Comparison of ENCODE assay signal across 10 cellular contexts in genomic region chr10:55630491-55631056, GRCh38.
A peak's percentile ranks its signal among the peaks of the same experiment; 100 is the strongest.
DNase-seq lines count a peak whose midpoint lies in the region; ATAC-seq, FAIRE-seq and TF ChIP-seq lines count a peak whose summit lies in the region.
"Had no signal": no experiment of that assay in that cellular context is flagged by ENCODE, and none has a peak within 500 bp of the region (broad histone marks: within the 10 kb centered on the region; RNA-seq: fewer than 3 reads in every experiment).

No MANE protein-coding gene starts in this region.

- peak overlapping the region; percentile 39; the same call in 1 of the 2 replicates for H3K18ac ChIP-seq in H1 (ENCODE audit: extremely low read depth, low read length)

- WGBS in H1 (ENCODE audit: extremely low coverage in 1 of 2, insufficient coverage in 1 of 2, insufficient read length in 1 of 2, insufficient replicate concordance in 2 of 2, low coverage in 1 of 2, low lambda C conversion rate in 2 of 2, missing lambda C conversion rate in 1 of 2), 2 experiments = 2% methylated on average over 34 of the region's 35 CpGs; no CpG with 5 or more reads in 1 of the 2 experiments
- 1 to 2% methylated on average over 20 to 27 of the region's 35 CpGs for WGBS in mesodermal cell (ENCODE audit: insufficient coverage in 2 of 2), 2 experiments

- peak overlapping the region; percentile 95 to 96; a peak in 3 of 4 replicates for H3K4me2 ChIP-seq in H1 (ENCODE audit: insufficient read depth in 1 of 2, low read depth in 2 of 2, low read length in 2 of 2)

- H3K27me3 ChIP-seq in H1 (replicated peaks in 1 of 4; ENCODE audit: control insufficient read depth in 3 of 4, extremely low read depth in 1 of 4, insufficient read depth in 3 of 4, low read length in 3 of 4) = peaks cover 0 to 23% (median 13%) of the 10 kb centered on the region in 4 experiments

- H3K56ac ChIP-seq in H1 (replicated peaks; ENCODE audit: insufficient read length, low read depth, low read length) = peak overlapping the region; percentile 56

- H3K36me3 Mint-ChIP-seq in type B pancreatic cell = no peaks in the 10 kb centered on the region

- H2AFZ ChIP-seq in H1 (ENCODE audit: low read length) = peak overlapping the region; percentile 94

- peak overlapping the region; percentile 76; the same call in 1 of the 2 replicates for H4K8ac ChIP-seq in H1 (ENCODE audit: extremely low read depth, insufficient read depth, low read length)

- no peaks in the 10 kb centered on the region for H3K9me3 Mint-ChIP-seq in type B pancreatic cell

- no peak overlapping the region for H4K5ac ChIP-seq in H1 (ENCODE audit: insufficient read length, low read depth, low read length)

- no peak overlapping the region for H3K4ac ChIP-seq in H1 (replicated peaks; ENCODE audit: insufficient read length, low read depth, low read length)

- H3K14ac ChIP-seq in H1 (ENCODE audit: insufficient read length) = no peak overlapping the region

- no peak for TF ChIP-seq EP300 in H1 (IDR thresholded peaks at IDR 0.05; ENCODE audit: borderline replicate concordance in 1 of 2, low read depth in 2 of 2, low read length in 2 of 2)

- no peak overlapping the region for H2BK20ac ChIP-seq in H1 (ENCODE audit: low read length)

- H3K23me2 ChIP-seq in H1 (ENCODE audit: low read depth, low read length) = peaks cover 27% of the 10 kb centered on the region

- H2AK5ac ChIP-seq in H1 (ENCODE audit: low read depth, low read length) = no peak overlapping the region

- no peaks in the 10 kb centered on the region for H3K36me3 ChIP-seq in H1 (ENCODE audit: control insufficient read depth in 2 of 4, insufficient read depth in 4 of 4, low read length in 3 of 4)
- H3K36me3 ChIP-seq in mesodermal cell (ENCODE audit: control insufficient read depth, insufficient read depth, low read length) = no peaks in the 10 kb centered on the region

- no peak for TF ChIP-seq RAD21 in H1 (IDR thresholded peaks at IDR 0.05 in 1 of 2, conservative IDR thresholded peaks at IDR 0.05 in 1 of 2; ENCODE audit: low read depth in 2 of 2, low read length in 2 of 2)

- H3K4me3 ChIP-seq in H1 (ENCODE audit: extremely low read depth in 1 of 4, insufficient read depth in 2 of 4, low read depth in 3 of 4, low read length in 4 of 4) (peak overlapping the region; percentile 53 to 81 (median 71)), mesodermal cell (ENCODE audit: extremely low read depth, insufficient read depth, low read length, poor library complexity, severe bottlenecking) (peak overlapping the region; percentile 62)

- DNase-seq in NCI-H748 (lab: John Stamatoyannopoulos, UW; ENCODE audit: unreplicated experiment) = peak; percentile 58
- no peak for DNase-seq in NCI-H748 treated with DMSO at 0.1 percent for 48 hours (lab: John Stamatoyannopoulos, UW)
- DNase-seq in H1 (ENCODE audit: low read depth in 1 of 2, low spot score in 2 of 2) = peak in 1 of 2 experiments; percentile 56
- peak; percentile 67 for DNase-seq in type B pancreatic cell (ENCODE audit: extremely low spot score, unreplicated experiment)
- no peak for DNase-seq in activated naive CD4-positive, alpha-beta T cell treated with anti-CD3 and anti-CD28 coated beads, Interleukin-2, amount 50 U/mL, for 16 hours

- H4K20me1 ChIP-seq in H1 (replicated peaks in 1 of 2; ENCODE audit: control insufficient read depth in 1 of 2, insufficient read depth in 2 of 2, low read length in 2 of 2) = no peaks in the 10 kb centered on the region

- no peak overlapping the region for H2BK120ac ChIP-seq in H1 (replicated peaks; ENCODE audit: low read depth, low read length)

- POLR2A ChIA-PET in H1 (lab: Charles Lee; ENCODE audit: partially characterized antibody) = interaction anchor here (0.6 to 0.7 kb wide), 2 partner anchors 11 to 697 kb away, joined by 3 read pairs; no protein-coding TSS in a partner anchor

- ATAC-seq in GM21526 (IDR thresholded peaks at IDR 0.05; ENCODE audit: low FRiP score, unreplicated experiment) (no peak), HG03175 (IDR thresholded peaks at IDR 0.05; ENCODE audit: unreplicated experiment) (no peak)

- TF ChIP-seq POLR2A in H1 (IDR thresholded peaks at IDR 0.05; ENCODE audit: control extremely low read depth in 1 of 2, low read depth in 2 of 2, low read length in 2 of 2) = no peak

- no peak overlapping the region for H3K23ac ChIP-seq in H1 (ENCODE audit: insufficient read length)

- CTCF ChIA-PET in H1 (lab: Charles Lee; ENCODE audit: partially characterized antibody) = interaction anchor here (0.7 to 3.0 kb wide), 12 partner anchors 9 to 486 kb away, joined by 3 to 20 read pairs (median 4); no protein-coding TSS in a partner anchor

- no peak for FAIRE-seq in H1 (lab: Jason Lieb, UNC)
- FAIRE-seq: frontal cortex had no signal

- H3K9ac ChIP-seq in H1 (replicated peaks in 1 of 4; ENCODE audit: extremely low read depth in 1 of 4, low read depth in 3 of 4, low read length in 3 of 4) = peak overlapping the region in 2 of 4 experiments; percentile 10 to 44; a peak in 3 of 7 replicates

- H3K27ac ChIP-seq in H1 (ENCODE audit: low read depth, low read length) (no peak overlapping the region), mesodermal cell (ENCODE audit: low read depth, low read length, severe bottlenecking) (no peak overlapping the region)

- no peak for TF ChIP-seq CTCF in H1 (IDR thresholded peaks at IDR 0.05; ENCODE audit: control extremely low read depth in 1 of 3, insufficient read depth in 1 of 3, low read depth in 1 of 3, low read length in 3 of 3)
- no peak for TF ChIP-seq CTCF in type B pancreatic cell (conservative IDR thresholded peaks at IDR 0.05)

- no peaks in the 10 kb centered on the region for H3K79me2 ChIP-seq in H1 (ENCODE audit: control insufficient read depth in 1 of 2, insufficient read depth in 2 of 2, low read length in 2 of 2)

- peak overlapping the region; percentile 13; the same call in 1 of the 2 replicates for H2BK5ac ChIP-seq in H1 (ENCODE audit: low read depth, low read length)

- H3K27ac Mint-ChIP-seq in type B pancreatic cell = peak overlapping the region; percentile 74
- H3K27ac Mint-ChIP-seq: activated CD8-positive, alpha-beta T cell treated with anti-CD3 and anti-CD28 coated beads for 36 hours had no signal

- no peaks in the 10 kb centered on the region for H3K79me1 ChIP-seq in H1 (ENCODE audit: low read depth, low read length)

- H3K9me3 ChIP-seq in H1 (ENCODE audit: insufficient read depth in 2 of 2, low read depth in 1 of 2, low read length in 1 of 2) = no peaks in the 10 kb centered on the region
- H3K9me3 ChIP-seq in mesodermal cell (ENCODE audit: control insufficient read depth, low read length) = no peaks in the 10 kb centered on the region

- H3K4me1 Mint-ChIP-seq in type B pancreatic cell (ENCODE audit: unreplicated experiment) = peaks cover 9% of the 10 kb centered on the region

- H2BK12ac ChIP-seq in H1 (ENCODE audit: low read depth, low read length) = no peak overlapping the region

- H3K4me1 ChIP-seq in H1 (replicated peaks in 1 of 4; ENCODE audit: control insufficient read depth in 3 of 4, insufficient read depth in 4 of 4, low read length in 3 of 4) = peaks cover 0 to 8% (median 0%) of the 10 kb centered on the region in 4 experiments; a peak in 3 of 7 replicates
- H3K4me1 ChIP-seq in mesodermal cell (ENCODE audit: control insufficient read depth, insufficient read depth, low read length, poor library complexity, severe bottlenecking) = peaks cover 4% of the 10 kb centered on the region

- H2BK15ac ChIP-seq in H1 (ENCODE audit: low read length) = peak overlapping the region; percentile 22; the same call in 1 of the 2 replicates

- H3K4me3 Mint-ChIP-seq in type B pancreatic cell = peak overlapping the region; percentile 97
- H3K4me3 Mint-ChIP-seq: activated CD8-positive, alpha-beta T cell treated with anti-CD3 and anti-CD28 coated beads for 36 hours had no signal

- H3K27me3 Mint-ChIP-seq in type B pancreatic cell = peaks cover 29% of the 10 kb centered on the region

- peak overlapping the region; percentile 10 for H4K91ac ChIP-seq in H1 (replicated peaks; ENCODE audit: insufficient read length, low read length)

TF ChIP-seq in H1, 55 proteins besides CTCF, POLR2A, EP300 and RAD21:
- peak; percentile 68 for TF ChIP-seq EZH2 (IDR thresholded peaks at IDR 0.05; ENCODE audit: low read depth, low read length, severe bottlenecking)
- TF ChIP-seq NRF1 (IDR thresholded peaks at IDR 0.05; ENCODE audit: low read depth, low read length) = no peak
- peak; percentile 69; the same call in 1 of the 2 replicates for TF ChIP-seq SUZ12 (IDR thresholded peaks at IDR 0.05; ENCODE audit: low read length)
- TF ChIP-seq MAFK (IDR thresholded peaks at IDR 0.05; ENCODE audit: low read depth, low read length) = no peak
- TF ChIP-seq CHD1 (IDR thresholded peaks at IDR 0.05; ENCODE audit: low read depth, low read length) = no peak
- no peak for TF ChIP-seq SRF (IDR thresholded peaks at IDR 0.05; ENCODE audit: low read depth, low read length)
- TF ChIP-seq CTBP2 (IDR thresholded peaks at IDR 0.05; ENCODE audit: borderline replicate concordance, insufficient read depth, insufficient read length, low read length) = no peak
- TF ChIP-seq RFX5 (IDR thresholded peaks at IDR 0.05; ENCODE audit: borderline replicate concordance, low read depth, low read length) = no peak

Comparison
In these comparisons a context has a peak if more than half of its experiments do, and no peak if none do; other contexts are left out.
1. DNase-seq: peak in NCI-H748 (single experiment) and type B pancreatic cell (single experiment); none in NCI-H748 treated with DMSO at 0.1 percent for 48 hours (single experiment) and activated naive CD4-positive, alpha-beta T cell treated with anti-CD3 and anti-CD28 coated beads, Interleukin-2, amount 50 U/mL, for 16 hours (single experiment).